In the genomic region with DNA sequence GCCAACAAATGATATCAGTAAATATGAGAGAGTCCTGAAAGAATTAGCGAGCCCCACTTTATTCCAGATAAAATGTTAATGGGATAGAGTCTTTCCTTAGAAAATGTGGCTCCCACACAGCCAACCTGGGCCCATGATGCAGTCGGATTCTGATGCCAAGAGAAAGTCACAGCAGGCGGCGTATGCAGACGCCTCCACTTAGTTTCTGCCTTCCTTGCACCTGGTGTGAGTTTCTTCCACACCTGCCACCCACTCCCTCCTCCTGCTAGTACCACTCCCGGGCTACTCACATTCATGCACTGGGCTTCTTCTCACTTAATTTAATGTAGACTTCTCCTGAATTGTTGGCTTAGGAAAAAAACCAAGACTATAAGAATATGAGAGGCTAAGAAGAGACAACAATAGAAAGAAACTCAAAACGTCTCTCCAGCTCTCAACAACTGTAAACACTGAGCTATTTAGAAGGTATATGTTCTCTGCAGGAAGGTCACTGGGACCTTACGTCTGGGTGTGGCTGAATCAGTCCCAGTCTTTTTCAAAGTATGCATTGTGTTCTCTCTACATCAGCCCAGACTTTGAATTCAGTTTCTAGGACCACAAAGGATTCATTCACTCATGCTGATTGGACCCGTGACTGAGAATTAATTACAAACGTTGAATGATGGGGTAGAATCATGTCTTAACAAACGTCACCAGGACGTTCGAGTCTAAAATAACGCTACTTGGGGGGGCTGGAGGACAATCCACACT, we compare ENCODE assay signal across 15 cellular contexts.
"Had no signal": no experiment of that assay in that cellular context is flagged by ENCODE, and none has a peak within 500 bp of the region (broad histone marks: within the 10 kb centered on the region; RNA-seq: fewer than 3 reads in every experiment).

No MANE protein-coding gene starts in this region.

- H3K36me3 ChIP-seq: prostate gland, stomach, uterus had no signal

- H3K27me3 ChIP-seq: stomach, uterus had no signal

- H3K4me3 ChIP-seq: prostate gland, stomach, uterus had no signal

- ATAC-seq: activated T-helper 17 cell treated with anti-CD3 and anti-CD28 coated beads, Interleukin-2, amount 50 U/mL, for 72 hours; effector memory CD8-positive, alpha-beta T cell; left lobe of liver; natural killer cell; sciatic nerve; T-helper 17 cell had no signal

- DNase-seq: activated CD4-positive, alpha-beta T cell treated with anti-CD3 and anti-CD28 coated beads, Interleukin-2, amount 50 U/mL, for 1 hour; activated naive CD4-positive, alpha-beta T cell treated with anti-CD3 and anti-CD28 coated beads, Interleukin-2, amount 10 ng/mL, durations not matched to agents 7 days and 5 days; activated T-cell treated with anti-CD3 and anti-CD28 coated beads for 4 hours; central memory CD4-positive, alpha-beta T cell; effector memory CD8-positive, alpha-beta T cell; hippocampal formation; natural killer cell; occipital lobe; stomach; T-helper 17 cell; uterus had no signal

- H3K27ac ChIP-seq: prostate gland, stomach, uterus had no signal

- H3K9me3 ChIP-seq: prostate gland, stomach, uterus had no signal

- H3K4me1 ChIP-seq: uterus had no signal
